In the genomic region with DNA sequence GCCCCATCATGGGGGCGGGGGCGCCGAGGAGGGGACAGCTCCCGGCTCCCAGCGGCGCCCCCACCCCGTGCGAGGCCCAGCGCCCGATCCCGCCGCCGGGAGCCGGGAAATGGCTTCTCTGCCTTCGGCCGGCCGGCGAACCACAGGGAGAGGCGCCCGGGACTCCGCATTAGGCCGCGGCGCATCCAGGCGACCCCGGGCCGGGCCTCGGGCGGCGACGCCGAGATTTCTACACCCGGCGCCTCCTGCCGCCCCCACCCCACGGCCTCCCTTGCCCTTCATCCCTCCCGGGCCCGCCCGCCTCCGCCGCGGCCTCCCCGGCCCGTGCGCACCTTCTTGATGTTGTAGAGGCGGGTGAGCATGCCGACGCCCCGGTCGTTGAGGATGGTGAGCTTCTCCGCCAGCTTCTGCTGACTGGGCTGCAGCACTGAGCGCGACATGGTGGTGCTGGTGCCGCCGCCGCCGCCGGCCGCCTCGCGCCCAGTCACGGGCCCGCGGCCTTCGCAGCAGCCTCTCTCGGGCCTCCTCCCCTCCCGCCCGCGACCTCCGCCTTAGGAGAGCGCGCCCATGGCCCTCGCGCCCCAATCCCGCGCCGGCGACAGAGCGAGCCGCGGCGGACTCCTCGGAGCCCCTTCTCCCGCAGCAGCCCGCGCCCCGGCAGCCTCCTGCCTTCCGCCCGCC, we compare ENCODE assay signal across 1 cellular context.
TF ChIP-seq lines count a peak whose summit lies in the region.

No MANE protein-coding gene starts in this region.

TF ChIP-seq in HepG2, 621 proteins besides CTCF, POLR2A, EP300 and RAD21 (continued from another document and continues in another):
- TF ChIP-seq, protein P1, sequence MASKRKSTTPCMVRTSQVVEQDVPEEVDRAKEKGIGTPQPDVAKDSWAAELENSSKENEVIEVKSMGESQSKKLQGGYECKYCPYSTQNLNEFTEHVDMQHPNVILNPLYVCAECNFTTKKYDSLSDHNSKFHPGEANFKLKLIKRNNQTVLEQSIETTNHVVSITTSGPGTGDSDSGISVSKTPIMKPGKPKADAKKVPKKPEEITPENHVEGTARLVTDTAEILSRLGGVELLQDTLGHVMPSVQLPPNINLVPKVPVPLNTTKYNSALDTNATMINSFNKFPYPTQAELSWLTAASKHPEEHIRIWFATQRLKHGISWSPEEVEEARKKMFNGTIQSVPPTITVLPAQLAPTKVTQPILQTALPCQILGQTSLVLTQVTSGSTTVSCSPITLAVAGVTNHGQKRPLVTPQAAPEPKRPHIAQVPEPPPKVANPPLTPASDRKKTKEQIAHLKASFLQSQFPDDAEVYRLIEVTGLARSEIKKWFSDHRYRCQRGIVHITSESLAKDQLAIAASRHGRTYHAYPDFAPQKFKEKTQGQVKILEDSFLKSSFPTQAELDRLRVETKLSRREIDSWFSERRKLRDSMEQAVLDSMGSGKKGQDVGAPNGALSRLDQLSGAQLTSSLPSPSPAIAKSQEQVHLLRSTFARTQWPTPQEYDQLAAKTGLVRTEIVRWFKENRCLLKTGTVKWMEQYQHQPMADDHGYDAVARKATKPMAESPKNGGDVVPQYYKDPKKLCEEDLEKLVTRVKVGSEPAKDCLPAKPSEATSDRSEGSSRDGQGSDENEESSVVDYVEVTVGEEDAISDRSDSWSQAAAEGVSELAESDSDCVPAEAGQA (IDR thresholded peaks at IDR 0.05; ENCODE audit: low read depth) = no peak
- TF ChIP-seq, protein P1 (CRISPR knock-in tag; IDR thresholded peaks at IDR 0.05; ENCODE audit: borderline replicate concordance) = peak; percentile 69
- TF ChIP-seq POGZ (CRISPR knock-in tag; IDR thresholded peaks at IDR 0.05) (no peak), ZNF329 (CRISPR knock-in tag; IDR thresholded peaks at IDR 0.05; ENCODE audit: low read depth) (peak; percentile 47; the same call in 1 of the 2 replicates), KMT2A (CRISPR knock-in tag; IDR thresholded peaks at IDR 0.05) (peak; percentile 85), MTA1 (CRISPR knock-in tag; IDR thresholded peaks at IDR 0.05; ENCODE audit: borderline replicate concordance) (no peak), ZNF788 (CRISPR knock-in tag; IDR thresholded peaks at IDR 0.05; ENCODE audit: borderline replicate concordance) (peak; percentile 86), TAF1 (CRISPR knock-in tag; IDR thresholded peaks at IDR 0.05) (peak; percentile 53), ZNF101 (CRISPR knock-in tag; IDR thresholded peaks at IDR 0.05; ENCODE audit: borderline replicate concordance, low read depth) (no peak), SAFB2 (CRISPR knock-in tag; IDR thresholded peaks at IDR 0.05; ENCODE audit: borderline replicate concordance, low read depth) (peak; percentile 83; the same call in 1 of the 2 replicates), BRD4 (CRISPR knock-in tag; IDR thresholded peaks at IDR 0.05) (peak; percentile 91), ZNF235 (CRISPR knock-in tag; IDR thresholded peaks at IDR 0.05; ENCODE audit: borderline replicate concordance) (peak; percentile 74; the same call in 1 of the 2 replicates), FOXA1 (IDR thresholded peaks at IDR 0.05) (no peak), FOXA1 (CRISPR knock-in tag; IDR thresholded peaks at IDR 0.05) (peak; percentile 30; the same call in 1 of the 2 replicates), HDAC1 (CRISPR knock-in tag; IDR thresholded peaks at IDR 0.05) (peak; percentile 64), ZNF879 (CRISPR knock-in tag; IDR thresholded peaks at IDR 0.05) (0 out of 2 replicates have a peak, but pooled peaks have one; percentile 68), NONO (IDR thresholded peaks at IDR 0.05) (no peak), NONO (CRISPR knock-in tag; conservative IDR thresholded peaks at IDR 0.05) (no peak)
- TF ChIP-seq, protein P2, sequence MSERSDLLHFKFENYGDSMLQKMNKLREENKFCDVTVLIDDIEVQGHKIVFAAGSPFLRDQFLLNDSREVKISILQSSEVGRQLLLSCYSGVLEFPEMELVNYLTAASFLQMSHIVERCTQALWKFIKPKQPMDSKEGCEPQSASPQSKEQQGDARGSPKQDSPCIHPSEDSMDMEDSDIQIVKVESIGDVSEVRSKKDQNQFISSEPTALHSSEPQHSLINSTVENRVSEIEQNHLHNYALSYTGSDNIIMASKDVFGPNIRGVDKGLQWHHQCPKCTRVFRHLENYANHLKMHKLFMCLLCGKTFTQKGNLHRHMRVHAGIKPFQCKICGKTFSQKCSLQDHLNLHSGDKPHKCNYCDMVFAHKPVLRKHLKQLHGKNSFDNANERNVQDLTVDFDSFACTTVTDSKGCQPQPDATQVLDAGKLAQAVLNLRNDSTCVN (CRISPR knock-in tag; IDR thresholded peaks at IDR 0.05; ENCODE audit: borderline replicate concordance) = 0 out of 2 replicates have a peak, but pooled peaks have one; percentile 3
- TF ChIP-seq, protein P3, sequence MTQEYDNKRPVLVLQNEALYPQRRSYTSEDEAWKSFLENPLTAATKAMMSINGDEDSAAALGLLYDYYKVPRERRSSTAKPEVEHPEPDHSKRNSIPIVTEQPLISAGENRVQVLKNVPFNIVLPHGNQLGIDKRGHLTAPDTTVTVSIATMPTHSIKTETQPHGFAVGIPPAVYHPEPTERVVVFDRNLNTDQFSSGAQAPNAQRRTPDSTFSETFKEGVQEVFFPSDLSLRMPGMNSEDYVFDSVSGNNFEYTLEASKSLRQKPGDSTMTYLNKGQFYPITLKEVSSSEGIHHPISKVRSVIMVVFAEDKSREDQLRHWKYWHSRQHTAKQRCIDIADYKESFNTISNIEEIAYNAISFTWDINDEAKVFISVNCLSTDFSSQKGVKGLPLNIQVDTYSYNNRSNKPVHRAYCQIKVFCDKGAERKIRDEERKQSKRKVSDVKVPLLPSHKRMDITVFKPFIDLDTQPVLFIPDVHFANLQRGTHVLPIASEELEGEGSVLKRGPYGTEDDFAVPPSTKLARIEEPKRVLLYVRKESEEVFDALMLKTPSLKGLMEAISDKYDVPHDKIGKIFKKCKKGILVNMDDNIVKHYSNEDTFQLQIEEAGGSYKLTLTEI (CRISPR knock-in tag; conservative IDR thresholded peaks at IDR 0.05) = no peak
- TF ChIP-seq, protein P4, sequence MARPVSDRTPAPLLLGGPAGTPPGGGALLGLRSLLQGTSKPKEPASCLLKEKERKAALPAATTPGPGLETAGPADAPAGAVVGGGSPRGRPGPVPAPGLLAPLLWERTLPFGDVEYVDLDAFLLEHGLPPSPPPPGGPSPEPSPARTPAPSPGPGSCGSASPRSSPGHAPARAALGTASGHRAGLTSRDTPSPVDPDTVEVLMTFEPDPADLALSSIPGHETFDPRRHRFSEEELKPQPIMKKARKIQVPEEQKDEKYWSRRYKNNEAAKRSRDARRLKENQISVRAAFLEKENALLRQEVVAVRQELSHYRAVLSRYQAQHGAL (CRISPR knock-in tag; IDR thresholded peaks at IDR 0.05; ENCODE audit: not compliant biosample characterization) = no peak
- TF ChIP-seq, protein P5, sequence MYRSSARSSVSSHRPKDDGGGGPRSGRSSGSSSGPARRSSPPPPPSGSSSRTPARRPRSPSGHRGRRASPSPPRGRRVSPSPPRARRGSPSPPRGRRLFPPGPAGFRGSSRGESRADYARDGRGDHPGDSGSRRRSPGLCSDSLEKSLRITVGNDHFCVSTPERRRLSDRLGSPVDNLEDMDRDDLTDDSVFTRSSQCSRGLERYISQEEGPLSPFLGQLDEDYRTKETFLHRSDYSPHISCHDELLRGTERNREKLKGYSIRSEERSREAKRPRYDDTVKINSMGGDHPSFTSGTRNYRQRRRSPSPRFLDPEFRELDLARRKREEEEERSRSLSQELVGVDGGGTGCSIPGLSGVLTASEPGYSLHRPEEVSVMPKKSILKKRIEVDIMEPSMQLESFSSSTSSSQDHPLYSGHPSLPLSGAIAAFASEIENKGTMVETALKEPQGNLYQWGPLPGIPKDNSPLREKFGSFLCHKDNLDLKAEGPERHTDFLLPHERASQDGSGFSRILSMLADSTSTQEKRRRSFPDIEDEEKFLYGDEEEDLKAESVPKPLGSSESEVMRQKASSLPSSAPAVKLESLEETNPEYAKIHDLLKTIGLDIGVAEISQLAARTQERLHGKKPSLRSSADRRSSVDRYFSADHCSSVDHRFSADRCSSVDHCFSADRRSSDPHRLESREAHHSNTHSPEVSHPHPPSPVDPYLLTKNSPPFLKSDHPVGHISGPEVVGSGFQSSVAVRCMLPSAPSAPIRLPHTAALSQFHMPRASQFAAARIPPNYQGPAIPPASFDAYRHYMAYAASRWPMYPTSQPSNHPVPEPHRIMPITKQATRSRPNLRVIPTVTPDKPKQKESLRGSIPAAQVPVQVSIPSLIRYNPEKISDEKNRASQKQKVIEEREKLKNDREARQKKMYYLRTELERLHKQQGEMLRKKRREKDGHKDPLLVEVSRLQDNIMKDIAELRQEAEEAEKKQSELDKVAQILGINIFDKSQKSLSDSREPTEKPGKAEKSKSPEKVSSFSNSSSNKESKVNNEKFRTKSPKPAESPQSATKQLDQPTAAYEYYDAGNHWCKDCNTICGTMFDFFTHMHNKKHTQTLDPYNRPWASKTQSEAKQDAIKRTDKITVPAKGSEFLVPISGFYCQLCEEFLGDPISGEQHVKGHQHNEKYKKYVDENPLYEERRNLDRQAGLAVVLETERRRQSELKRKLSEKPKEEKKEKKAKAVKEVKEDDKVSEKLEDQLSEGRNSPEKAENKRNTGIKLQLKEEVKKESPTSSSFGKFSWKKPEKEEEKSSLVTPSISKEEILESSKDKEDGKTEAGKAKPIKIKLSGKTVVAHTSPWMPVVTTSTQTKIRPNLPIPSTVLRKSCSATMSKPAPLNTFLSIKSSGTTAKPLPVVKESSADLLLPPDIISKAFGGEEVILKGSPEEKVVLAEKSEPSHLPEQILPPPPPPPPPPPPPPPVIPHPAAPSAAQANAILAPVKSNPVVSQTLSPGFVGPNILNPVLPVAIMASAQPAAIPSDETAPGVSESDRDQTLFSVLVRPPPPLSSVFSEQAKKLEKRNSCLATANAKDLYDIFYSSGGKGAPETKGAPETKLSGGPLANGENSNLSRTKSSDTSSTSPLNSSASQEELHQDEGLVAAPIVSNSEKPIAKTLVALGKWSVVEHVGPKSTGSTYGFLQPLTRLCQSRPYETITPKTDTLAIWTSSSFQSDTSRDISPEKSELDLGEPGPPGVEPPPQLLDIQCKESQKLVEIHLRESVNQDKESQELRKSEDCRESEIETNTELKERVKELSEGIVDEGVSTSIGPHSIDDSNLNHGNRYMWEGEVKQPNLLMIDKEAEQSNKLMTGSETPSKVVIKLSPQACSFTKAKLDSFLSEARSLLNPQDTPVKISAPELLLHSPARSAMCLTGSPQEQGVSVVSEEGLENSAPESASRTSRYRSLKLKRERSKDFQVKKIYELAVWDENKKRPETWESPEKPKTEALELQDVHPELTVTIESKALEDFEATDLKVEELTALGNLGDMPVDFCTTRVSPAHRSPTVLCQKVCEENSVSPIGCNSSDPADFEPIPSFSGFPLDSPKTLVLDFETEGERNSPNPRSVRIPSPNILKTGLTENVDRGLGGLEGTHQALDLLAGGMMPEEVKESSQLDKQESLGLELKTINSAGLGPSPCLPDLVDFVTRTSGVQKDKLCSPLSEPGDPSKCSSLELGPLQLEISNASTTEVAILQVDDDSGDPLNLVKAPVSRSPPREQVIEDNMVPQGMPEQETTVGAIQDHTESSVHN (CRISPR knock-in tag; IDR thresholded peaks at IDR 0.05) = no peak
- TF ChIP-seq, protein P6, sequence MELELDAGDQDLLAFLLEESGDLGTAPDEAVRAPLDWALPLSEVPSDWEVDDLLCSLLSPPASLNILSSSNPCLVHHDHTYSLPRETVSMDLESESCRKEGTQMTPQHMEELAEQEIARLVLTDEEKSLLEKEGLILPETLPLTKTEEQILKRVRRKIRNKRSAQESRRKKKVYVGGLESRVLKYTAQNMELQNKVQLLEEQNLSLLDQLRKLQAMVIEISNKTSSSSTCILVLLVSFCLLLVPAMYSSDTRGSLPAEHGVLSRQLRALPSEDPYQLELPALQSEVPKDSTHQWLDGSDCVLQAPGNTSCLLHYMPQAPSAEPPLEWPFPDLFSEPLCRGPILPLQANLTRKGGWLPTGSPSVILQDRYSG (CRISPR knock-in tag; IDR thresholded peaks at IDR 0.05) = 0 out of 2 replicates have a peak, but pooled peaks have one; percentile 3
- TF ChIP-seq, protein P7, sequence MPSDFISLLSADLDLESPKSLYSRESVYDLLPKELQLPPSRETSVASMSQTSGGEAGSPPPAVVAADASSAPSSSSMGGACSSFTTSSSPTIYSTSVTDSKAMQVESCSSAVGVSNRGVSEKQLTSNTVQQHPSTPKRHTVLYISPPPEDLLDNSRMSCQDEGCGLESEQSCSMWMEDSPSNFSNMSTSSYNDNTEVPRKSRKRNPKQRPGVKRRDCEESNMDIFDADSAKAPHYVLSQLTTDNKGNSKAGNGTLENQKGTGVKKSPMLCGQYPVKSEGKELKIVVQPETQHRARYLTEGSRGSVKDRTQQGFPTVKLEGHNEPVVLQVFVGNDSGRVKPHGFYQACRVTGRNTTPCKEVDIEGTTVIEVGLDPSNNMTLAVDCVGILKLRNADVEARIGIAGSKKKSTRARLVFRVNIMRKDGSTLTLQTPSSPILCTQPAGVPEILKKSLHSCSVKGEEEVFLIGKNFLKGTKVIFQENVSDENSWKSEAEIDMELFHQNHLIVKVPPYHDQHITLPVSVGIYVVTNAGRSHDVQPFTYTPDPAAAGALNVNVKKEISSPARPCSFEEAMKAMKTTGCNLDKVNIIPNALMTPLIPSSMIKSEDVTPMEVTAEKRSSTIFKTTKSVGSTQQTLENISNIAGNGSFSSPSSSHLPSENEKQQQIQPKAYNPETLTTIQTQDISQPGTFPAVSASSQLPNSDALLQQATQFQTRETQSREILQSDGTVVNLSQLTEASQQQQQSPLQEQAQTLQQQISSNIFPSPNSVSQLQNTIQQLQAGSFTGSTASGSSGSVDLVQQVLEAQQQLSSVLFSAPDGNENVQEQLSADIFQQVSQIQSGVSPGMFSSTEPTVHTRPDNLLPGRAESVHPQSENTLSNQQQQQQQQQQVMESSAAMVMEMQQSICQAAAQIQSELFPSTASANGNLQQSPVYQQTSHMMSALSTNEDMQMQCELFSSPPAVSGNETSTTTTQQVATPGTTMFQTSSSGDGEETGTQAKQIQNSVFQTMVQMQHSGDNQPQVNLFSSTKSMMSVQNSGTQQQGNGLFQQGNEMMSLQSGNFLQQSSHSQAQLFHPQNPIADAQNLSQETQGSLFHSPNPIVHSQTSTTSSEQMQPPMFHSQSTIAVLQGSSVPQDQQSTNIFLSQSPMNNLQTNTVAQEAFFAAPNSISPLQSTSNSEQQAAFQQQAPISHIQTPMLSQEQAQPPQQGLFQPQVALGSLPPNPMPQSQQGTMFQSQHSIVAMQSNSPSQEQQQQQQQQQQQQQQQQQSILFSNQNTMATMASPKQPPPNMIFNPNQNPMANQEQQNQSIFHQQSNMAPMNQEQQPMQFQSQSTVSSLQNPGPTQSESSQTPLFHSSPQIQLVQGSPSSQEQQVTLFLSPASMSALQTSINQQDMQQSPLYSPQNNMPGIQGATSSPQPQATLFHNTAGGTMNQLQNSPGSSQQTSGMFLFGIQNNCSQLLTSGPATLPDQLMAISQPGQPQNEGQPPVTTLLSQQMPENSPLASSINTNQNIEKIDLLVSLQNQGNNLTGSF (CRISPR knock-in tag; IDR thresholded peaks at IDR 0.05) = 0 out of 2 replicates have a peak, but pooled peaks have one; percentile 8
